1 cellular context compared by ENCODE assay signal in genomic region chr1:1135339-1136111, GRCh38.
TF ChIP-seq lines count a peak whose summit lies in the region.

No MANE protein-coding gene starts in this region.

TF ChIP-seq in GM23338, 12 proteins besides CTCF, POLR2A, EP300 and RAD21 (continued from another document):
- no peak for TF ChIP-seq REST (IDR thresholded peaks at IDR 0.05; ENCODE audit: unreplicated experiment)
- TF ChIP-seq JUNB (IDR thresholded peaks at IDR 0.05; ENCODE audit: unreplicated experiment) = no peak
- TF ChIP-seq, protein P1, sequence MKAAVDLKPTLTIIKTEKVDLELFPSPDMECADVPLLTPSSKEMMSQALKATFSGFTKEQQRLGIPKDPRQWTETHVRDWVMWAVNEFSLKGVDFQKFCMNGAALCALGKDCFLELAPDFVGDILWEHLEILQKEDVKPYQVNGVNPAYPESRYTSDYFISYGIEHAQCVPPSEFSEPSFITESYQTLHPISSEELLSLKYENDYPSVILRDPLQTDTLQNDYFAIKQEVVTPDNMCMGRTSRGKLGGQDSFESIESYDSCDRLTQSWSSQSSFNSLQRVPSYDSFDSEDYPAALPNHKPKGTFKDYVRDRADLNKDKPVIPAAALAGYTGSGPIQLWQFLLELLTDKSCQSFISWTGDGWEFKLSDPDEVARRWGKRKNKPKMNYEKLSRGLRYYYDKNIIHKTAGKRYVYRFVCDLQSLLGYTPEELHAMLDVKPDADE (IDR thresholded peaks at IDR 0.05) = no peak
- TF ChIP-seq EZH2phosphoT487 (IDR thresholded peaks at IDR 0.05; ENCODE audit: unreplicated experiment) = no peak
- TF ChIP-seq NANOG (IDR thresholded peaks at IDR 0.05; ENCODE audit: borderline replicate concordance) = no peak
